13 cellular contexts compared by ENCODE assay signal in genomic region chr15:85318732-85319076, GRCh38.
DNase-seq lines count a peak whose midpoint lies in the region; ATAC-seq and TF ChIP-seq lines count a peak whose summit lies in the region.
"Had no signal": no experiment of that assay in that cellular context is flagged by ENCODE, and none has a peak within 500 bp of the region (broad histone marks: within the 10 kb centered on the region; RNA-seq: fewer than 3 reads in every experiment).

No MANE protein-coding gene starts in this region.

- H3K4me1 ChIP-seq in RWPE2 (ENCODE audit: insufficient read depth, poor library complexity, severe bottlenecking) (peaks cover 6% of the 10 kb centered on the region), gastrocnemius medialis (no peaks in the 10 kb centered on the region)

- no peaks in the 10 kb centered on the region for H3K9me3 ChIP-seq in RWPE2 (ENCODE audit: severe bottlenecking)
- H3K9me3 ChIP-seq in gastrocnemius medialis, result no peaks in the 10 kb centered on the region
- H3K9me3 ChIP-seq: esophagus squamous epithelium had no signal

- peak overlapping the region; percentile 68 for H3K27ac Mint-ChIP-seq in osteocyte (ENCODE audit: unreplicated experiment)

- H3K36me3 Mint-ChIP-seq in osteocyte (ENCODE audit: unreplicated experiment), result peaks cover 11% of the 10 kb centered on the region

- TF ChIP-seq POLR2A in gastrocnemius medialis (IDR thresholded peaks at IDR 0.05), result no peak

- H3K27me3 ChIP-seq in RWPE2 (ENCODE audit: insufficient read depth, poor library complexity, severe bottlenecking), result no peaks in the 10 kb centered on the region
- H3K27me3 ChIP-seq in gastrocnemius medialis, result no peaks in the 10 kb centered on the region
- H3K27me3 ChIP-seq: esophagus squamous epithelium had no signal

- H3K9me3 Mint-ChIP-seq in osteocyte (ENCODE audit: unreplicated experiment), result peaks cover 11% of the 10 kb centered on the region

- H3K27ac ChIP-seq in RWPE2 (ENCODE audit: poor library complexity, severe bottlenecking), result peak overlapping the region; percentile 38
- no peak overlapping the region for H3K27ac ChIP-seq in gastrocnemius medialis

- no peak for TF ChIP-seq CTCF in RWPE2 (IDR thresholded peaks at IDR 0.05; ENCODE audit: poor library complexity, severe bottlenecking)
- no peak for TF ChIP-seq CTCF in osteocyte (IDR thresholded peaks at IDR 0.05)
- TF ChIP-seq CTCF in gastrocnemius medialis (IDR thresholded peaks at IDR 0.05 in 4 of 5, conservative IDR thresholded peaks at IDR 0.05 in 1 of 5), result no peak

- intact Hi-C loops in gastrocnemius medialis (cut with DNase I; ENCODE audit: low total_unique reads), result no loop called here

- H3K36me3 ChIP-seq in RWPE2 (ENCODE audit: low read depth), result no peaks in the 10 kb centered on the region
- H3K36me3 ChIP-seq in gastrocnemius medialis, result no peaks in the 10 kb centered on the region
- H3K36me3 ChIP-seq: esophagus squamous epithelium had no signal

- DNase-seq in activated CD4-positive, CD25-positive, alpha-beta regulatory T cell (lab: John Stamatoyannopoulos, UW), result no peak
- DNase-seq in RWPE2 (ENCODE audit: low spot score) (peak; percentile 22), osteocyte (ENCODE audit: extremely low spot score, unreplicated experiment) (no peak), NCI-H524 (lab: John Stamatoyannopoulos, UW) (no peak), gastrocnemius medialis (no peak)
- DNase-seq: activated CD4-positive, CD25-positive, alpha-beta regulatory T cell treated with anti-CD3 and anti-CD28 coated beads, Interleukin-2, amount 50 U/mL, for 72 hours; amniotic stem cell; esophagus squamous epithelium; NCI-H1048; OCI-M1 had no signal

- no peak overlapping the region for H3K4me3 Mint-ChIP-seq in osteocyte (ENCODE audit: unreplicated experiment)

- H3K27me3 Mint-ChIP-seq in osteocyte (ENCODE audit: unreplicated experiment), result no peaks in the 10 kb centered on the region

- peaks cover 62% of the 10 kb centered on the region for H3K4me1 Mint-ChIP-seq in osteocyte (ENCODE audit: unreplicated experiment)

- in situ Hi-C loops in gastrocnemius medialis (cut with MboI; ENCODE audit: low sequenced_read_pairs in 4 of 4), result no loop called here

- peak; percentile 11 to 18 for ATAC-seq in activated CD4-positive, CD25-positive, alpha-beta regulatory T cell treated with anti-CD3 and anti-CD28 coated beads, Interleukin-2, amount 50 U/mL, for 24 hours
- peak; percentile 24 for ATAC-seq in HG02642 (IDR thresholded peaks at IDR 0.05; ENCODE audit: poor library complexity, unreplicated experiment)
- no peak; the same call in 2 of the 3 replicates for ATAC-seq in RWPE2 (ENCODE audit: low read depth)
- ATAC-seq in GM18907 (IDR thresholded peaks at IDR 0.05; ENCODE audit: unreplicated experiment), result no peak
- no peak for ATAC-seq in gastrocnemius medialis

- no peak overlapping the region for H3K4me3 ChIP-seq in RWPE2 (ENCODE audit: severe bottlenecking)
- H3K4me3 ChIP-seq in gastrocnemius medialis, result no peak overlapping the region
- H3K4me3 ChIP-seq: esophagus squamous epithelium had no signal

Comparison
In these comparisons a context has a peak if more than half of its experiments do, and no peak if none do; other contexts are left out.
1. ATAC-seq: peak in activated CD4-positive, CD25-positive, alpha-beta regulatory T cell treated with anti-CD3 and anti-CD28 coated beads, Interleukin-2, amount 50 U/mL, for 24 hours (2 of 2) and HG02642 (single experiment); none in RWPE2 (single experiment), GM18907 (single experiment) and gastrocnemius medialis (0 of 2).